In genomic region chr19:1093811-1094553, GRCh38 we compare ENCODE assay signal across 8 cellular contexts. TPM values are rescaled to one million over a fixed set of nuclear protein-coding genes. Genes with fewer than 3 reads are reported as not detected.
DNase-seq lines count a peak whose midpoint lies in the region; ATAC-seq and TF ChIP-seq lines count a peak whose summit lies in the region.

No MANE protein-coding gene starts in this region.

- no peak overlapping the region for H3K27ac ChIP-seq in WERI-Rb-1
- H3K27ac ChIP-seq in left ventricle myocardium inferior (replicated peaks), result no peak overlapping the region

- H3K4me1 ChIP-seq in left ventricle myocardium inferior, result peaks cover 49% of the 10 kb centered on the region

- peak overlapping the region; percentile 84 for H3K4me3 ChIP-seq in H7 (ENCODE audit: insufficient read depth, low read depth, low read length)
- H3K4me3 ChIP-seq in WERI-Rb-1 (ENCODE audit: low read depth, low read length), result peak overlapping the region; percentile 84
- peak overlapping the region; percentile 91 for H3K4me3 ChIP-seq in left ventricle myocardium inferior
- peak overlapping the region; percentile 89 for H3K4me3 ChIP-seq in skeletal muscle cell (ENCODE audit: low read depth, low read length)

- H3K27me3 ChIP-seq in H7 (ENCODE audit: control insufficient read depth, insufficient read depth, low read length) (no peaks in the 10 kb centered on the region), WERI-Rb-1 (ENCODE audit: insufficient read depth, low read depth, severe bottlenecking) (no peaks in the 10 kb centered on the region), left ventricle myocardium inferior (ENCODE audit: low read depth) (no peaks in the 10 kb centered on the region)

- no peak for ATAC-seq in HG02623 (IDR thresholded peaks at IDR 0.05; ENCODE audit: unreplicated experiment)
- no peak for ATAC-seq in HG02970 (IDR thresholded peaks at IDR 0.05; ENCODE audit: low FRiP score, unreplicated experiment)
- ATAC-seq in HG03039 (IDR thresholded peaks at IDR 0.05; ENCODE audit: unreplicated experiment), result no peak

- H3K9me3 ChIP-seq in WERI-Rb-1 (ENCODE audit: severe bottlenecking) (no peaks in the 10 kb centered on the region), left ventricle myocardium inferior (replicated peaks) (no peaks in the 10 kb centered on the region)

- intact Hi-C loops in left ventricle myocardium inferior (cut with micrococcal nuclease), result no loop called here

- DNase-seq in H7 (no peak), WERI-Rb-1 (no peak), left ventricle myocardium inferior (no peak), skeletal muscle cell (ENCODE audit: low read depth) (no peak), DMS114 treated with DMSO at 0.1 percent for 48 hours (lab: John Stamatoyannopoulos, UW; ENCODE audit: unreplicated experiment) (no peak)

- H3K36me3 ChIP-seq in H7 (replicated peaks; ENCODE audit: control insufficient read depth, insufficient read depth, low read length), result peaks cover 10% of the 10 kb centered on the region
- peaks cover 44% of the 10 kb centered on the region for H3K36me3 ChIP-seq in WERI-Rb-1
- peaks cover 40% of the 10 kb centered on the region for H3K36me3 ChIP-seq in left ventricle myocardium inferior

- TF ChIP-seq CTCF in WERI-Rb-1 (IDR thresholded peaks at IDR 0.05; ENCODE audit: low read depth, low read length) (no peak), left ventricle myocardium inferior (IDR thresholded peaks at IDR 0.05; ENCODE audit: borderline replicate concordance) (no peak)

RNA-seq across cellular contexts. Expression of gene POLR2E, which starts 1.2 kb away (rescaled TPM):
- total RNA-seq in H7 (2014; rRNA removed; shearing (Covaris generic)), result 226 and 283 TPM in 2 replicates
- 140 TPM for total RNA-seq in left ventricle myocardium inferior

RNA-seq across cellular contexts. Expression of gene GPX4, which starts 9.8 kb away (rescaled TPM):
- total RNA-seq in H7 (2014; rRNA removed; shearing (Covaris generic)), result 620 and 671 TPM in 2 replicates
- total RNA-seq in left ventricle myocardium inferior, result 327 TPM

RNA-seq across cellular contexts. Expression of gene ARHGAP45, which starts 27.0 kb away (rescaled TPM):
- total RNA-seq in H7 (2014; rRNA removed; shearing (Covaris generic)), result 46.0 and 48.7 TPM in 2 replicates
- total RNA-seq in left ventricle myocardium inferior, result 4.8 TPM

RNA-seq across cellular contexts. Expression of gene ABCA7, which starts 54.1 kb away (rescaled TPM):
- total RNA-seq in H7 (2014; rRNA removed; shearing (Covaris generic)), result 17.9 and 19.7 TPM in 2 replicates
- 9.3 TPM for total RNA-seq in left ventricle myocardium inferior
